Comparison of ENCODE assay signal across 22 cellular contexts in genomic region chr17:73647767-73648542, GRCh38. TPM values are rescaled to one million over a fixed set of nuclear protein-coding genes. Genes with fewer than 3 reads are reported as not detected.
DNase-seq lines count a peak whose midpoint lies in the region; ATAC-seq, FAIRE-seq and TF ChIP-seq lines count a peak whose summit lies in the region.
"Had no signal": no experiment of that assay in that cellular context is flagged by ENCODE, and none has a peak within 500 bp of the region (broad histone marks: within the 10 kb centered on the region; RNA-seq: fewer than 3 reads in every experiment).

No MANE protein-coding gene starts in this region.

- CTCF ChIA-PET in activated B cell treated with CpG ODN at 0.5 μM for 24 hours (lab: Charles Lee) = interaction anchor here (0.6 to 3.6 kb wide), 3 partner anchors 10 to 218 kb away, joined by 3 to 17 read pairs (median 6); no protein-coding TSS in a partner anchor

- no peaks in the 10 kb centered on the region for H3K36me3 ChIP-seq in osteoblast (ENCODE audit: insufficient read depth, low read length)
- H3K36me3 ChIP-seq: BE2C, HAP-1 had no signal

- no peak for ATAC-seq in activated B cell treated with CpG ODN at 0.5 μM for 24 hours (ENCODE audit: low read depth)
- ATAC-seq: A549; CD8-positive, alpha-beta T cell had no signal

- H3K4me3 Mint-ChIP-seq in activated B cell treated with CpG ODN at 0.5 μM for 24 hours (no peak overlapping the region), HFFc6 (no peak overlapping the region)
- H3K4me3 Mint-ChIP-seq: CD8-positive, alpha-beta T cell had no signal

- H3K27ac ChIP-seq in osteoblast (ENCODE audit: low read depth, low read length) = no peak overlapping the region
- H3K27ac ChIP-seq: A549, C4-2B, HL-60 had no signal

- no peaks in the 10 kb centered on the region for H3K79me2 ChIP-seq in osteoblast (ENCODE audit: insufficient read depth, low read length)

- H3K36me3 Mint-ChIP-seq in activated B cell treated with CpG ODN at 0.5 μM for 24 hours (ENCODE audit: low read depth) (no peaks in the 10 kb centered on the region), HFFc6 (ENCODE audit: low read depth) (no peaks in the 10 kb centered on the region)
- H3K36me3 Mint-ChIP-seq: CD8-positive, alpha-beta T cell had no signal

- H4K20me1 ChIP-seq in osteoblast (ENCODE audit: insufficient read depth, low read length) = no peaks in the 10 kb centered on the region

- intact Hi-C loops in activated B cell treated with CpG ODN at 0.5 μM for 24 hours (cut with micrococcal nuclease) = loop anchor here (5.0 to 10.0 kb wide), 3 partner anchors 64 to 557 kb away; partner anchors contain the start of gene RPL38

- TF ChIP-seq CTCF in activated B cell treated with CpG ODN at 0.5 μM for 24 hours (IDR thresholded peaks at IDR 0.05) = no peak
- no peak for TF ChIP-seq CTCF in osteoblast (IDR thresholded peaks at IDR 0.05; ENCODE audit: extremely low read depth, low read depth, low read length)
- TF ChIP-seq CTCF in HFFc6 (IDR thresholded peaks at IDR 0.05) = no peak

- DNase-seq in activated B cell treated with CpG ODN at 0.5 μM for 24 hours (no peak), islet precursor cell (peak; percentile 45), osteoblast (ENCODE audit: insufficient read length, low spot score, missing footprints) (peak; percentile 65), urothelium cell line (ENCODE audit: low spot score) (no peak), NCI-H2196 treated with DMSO at 0.1 percent for 48 hours (lab: John Stamatoyannopoulos, UW; ENCODE audit: unreplicated experiment) (no peak), GDM1 (lab: John Stamatoyannopoulos, UW) (no peak), HFFc6 (no peak), NCI-H2081 treated with DMSO at 0.1 percent for 48 hours (lab: John Stamatoyannopoulos, UW) (no peak)
- DNase-seq: BE2C, DMS153, DMS79 treated with DMSO at 0.1 percent for 48 hours, EL had no signal

- H3K27me3 Mint-ChIP-seq in activated B cell treated with CpG ODN at 0.5 μM for 24 hours (peaks cover 4% of the 10 kb centered on the region), HFFc6 (ENCODE audit: insufficient read depth) (no peaks in the 10 kb centered on the region; the same call in 1 of the 2 replicates)

- H3K4me1 Mint-ChIP-seq in activated B cell treated with CpG ODN at 0.5 μM for 24 hours (peaks cover 11% of the 10 kb centered on the region), HFFc6 (ENCODE audit: low read depth) (no peaks in the 10 kb centered on the region)

- POLR2A ChIA-PET in activated B cell treated with CpG ODN at 0.5 μM for 24 hours (lab: Charles Lee) = no interaction called here

- H2AFZ ChIP-seq in osteoblast (ENCODE audit: low read length) = no peak overlapping the region

- no peak overlapping the region for H3K4me2 ChIP-seq in osteoblast (ENCODE audit: insufficient read depth, low read length)
- H3K4me2 ChIP-seq: A549 had no signal

- no peaks in the 10 kb centered on the region for H3K4me1 ChIP-seq in osteoblast (ENCODE audit: insufficient read depth, low read length)
- H3K4me1 ChIP-seq: HAP-1 had no signal

- H3K27ac Mint-ChIP-seq in activated B cell treated with CpG ODN at 0.5 μM for 24 hours (peak overlapping the region; percentile 21), HFFc6 (no peak overlapping the region)
- H3K27ac Mint-ChIP-seq: CD8-positive, alpha-beta T cell had no signal

- no peak overlapping the region for H3K4me3 ChIP-seq in osteoblast (ENCODE audit: insufficient read depth, low read length)
- H3K4me3 ChIP-seq: A549, HAP-1 had no signal

- peaks cover 31% of the 10 kb centered on the region for H3K27me3 ChIP-seq in osteoblast (ENCODE audit: insufficient read depth, low read length)

- H3K9me3 ChIP-seq in osteoblast (ENCODE audit: low read depth, low read length) = no peaks in the 10 kb centered on the region
- H3K9me3 ChIP-seq: BE2C, HAP-1 had no signal

- peak; percentile 59 for FAIRE-seq in urothelium cell line (lab: Jason Lieb, UNC)
- FAIRE-seq: A549, D721Med, G401.6, GM12892, GM19239, H1 had no signal

- no peaks in the 10 kb centered on the region for H3K9me3 Mint-ChIP-seq in activated B cell treated with CpG ODN at 0.5 μM for 24 hours
- peaks cover 49% of the 10 kb centered on the region for H3K9me3 Mint-ChIP-seq in HFFc6
- H3K9me3 Mint-ChIP-seq: CD8-positive, alpha-beta T cell had no signal

RNA-seq across cellular contexts. Expression of gene SDK2, which starts 3.7 kb away (rescaled TPM):
- 1.7 and 2.5 TPM in 2 replicates for total RNA-seq in activated B cell treated with CpG ODN at 0.5 μM for 24 hours
- under 0.01 TPM in 2 replicates for total RNA-seq in osteoblast
- total RNA-seq in HFFc6 (2021; fragmentation: NEBNext Ultra II Directional; extraction: Animal tissue kit (Norgen Biotek cat#: 25700)) = under 1 TPM in 2 of 6 experiments, not detected in 4; 0.03 TPM

Comparison
In these comparisons a context has a peak if more than half of its experiments do, and no peak if none do; other contexts are left out.
1. DNase-seq: peak in islet precursor cell (single experiment) and osteoblast (single experiment); none in activated B cell treated with CpG ODN at 0.5 μM for 24 hours (single experiment), urothelium cell line (single experiment), NCI-H2196 treated with DMSO at 0.1 percent for 48 hours (single experiment), GDM1 (single experiment), HFFc6 (single experiment) and NCI-H2081 treated with DMSO at 0.1 percent for 48 hours (single experiment).